24 cellular contexts compared by ENCODE assay signal in genomic region chr12:108735855-108736254, GRCh38.
"Had no signal": no experiment of that assay in that cellular context is flagged by ENCODE, and none has a peak within 500 bp of the region (broad histone marks: within the 10 kb centered on the region; RNA-seq: fewer than 3 reads in every experiment).

No MANE protein-coding gene starts in this region.

- H3K4me2 ChIP-seq: hepatocyte had no signal

- H3K4me3 Mint-ChIP-seq: endodermal cell; naive thymus-derived CD4-positive, alpha-beta T cell; nephron progenitor cell; stimulated activated memory B cell treated with anti-CD40 and anti-IgM and Interleukin-4, amounts not matched to agents 10 μg/mL and 1 μg/mL and 100 μg/mL, for 72 hours; stimulated activated naive CD8-positive, alpha-beta T cell treated with anti-CD3 and anti-CD28 coated beads, Interleukin-15, Interleukin-2, amounts not matched to agents 100 ng/mL and 50 ng/mL, for 24 hours had no signal

- H3K27ac ChIP-seq: lower lobe of right lung had no signal

- DNase-seq: dermis blood vessel endothelial cell; foreskin melanocyte; head of caudate nucleus; kidney; left cardiac atrium; left ventricle myocardium inferior; lower lobe of right lung; naive thymus-derived CD4-positive, alpha-beta T cell; nephron progenitor cell; psoas muscle; retina; spleen; stimulated activated CD4-positive, alpha-beta T cell treated with anti-CD3 and anti-CD28 coated beads, Interleukin-15, amount 100 ng/mL, for 24 hours; stimulated activated CD4-positive, alpha-beta T cell treated with anti-CD3 and anti-CD28 coated beads, Interleukin-1b, Interleukin-23, amount 100 ng/mL, for 48 hours; stimulated activated CD4-positive, alpha-beta T cell treated with anti-CD3 and anti-CD28 coated beads, Interleukin-4, amount 100 ng/mL, for 24 hours; tibial artery; upper lobe of left lung; uterus had no signal

- ATAC-seq: left cardiac atrium; lower lobe of right lung; naive thymus-derived CD4-positive, alpha-beta T cell; psoas muscle; sciatic nerve; stimulated activated memory B cell treated with anti-CD40 and anti-IgM and Interleukin-4, amounts not matched to agents 10 μg/mL and 1 μg/mL and 100 μg/mL, for 72 hours had no signal

- H3K9me3 Mint-ChIP-seq: naive thymus-derived CD4-positive, alpha-beta T cell; stimulated activated memory B cell treated with anti-CD40 and anti-IgM and Interleukin-4, amounts not matched to agents 10 μg/mL and 1 μg/mL and 100 μg/mL, for 72 hours; stimulated activated naive CD8-positive, alpha-beta T cell treated with anti-CD3 and anti-CD28 coated beads, Interleukin-15, Interleukin-2, amounts not matched to agents 100 ng/mL and 50 ng/mL, for 24 hours had no signal

- H3K27me3 Mint-ChIP-seq: stimulated activated memory B cell treated with anti-CD40 and anti-IgM and Interleukin-4, amounts not matched to agents 10 μg/mL and 1 μg/mL and 100 μg/mL, for 72 hours; stimulated activated naive CD8-positive, alpha-beta T cell treated with anti-CD3 and anti-CD28 coated beads, Interleukin-15, Interleukin-2, amounts not matched to agents 100 ng/mL and 50 ng/mL, for 24 hours had no signal

- H3K9me3 ChIP-seq: lower lobe of right lung, tibial artery, upper lobe of left lung, uterus had no signal

- H3K36me3 Mint-ChIP-seq: naive thymus-derived CD4-positive, alpha-beta T cell; stimulated activated memory B cell treated with anti-CD40 and anti-IgM and Interleukin-4, amounts not matched to agents 10 μg/mL and 1 μg/mL and 100 μg/mL, for 72 hours had no signal

- FAIRE-seq: endothelial cell of umbilical vein, kidney had no signal

- H3K4me1 ChIP-seq: uterus had no signal

- H3K27ac Mint-ChIP-seq: endodermal cell; nephron progenitor cell; stimulated activated memory B cell treated with anti-CD40 and anti-IgM and Interleukin-4, amounts not matched to agents 10 μg/mL and 1 μg/mL and 100 μg/mL, for 72 hours; stimulated activated naive CD8-positive, alpha-beta T cell treated with anti-CD3 and anti-CD28 coated beads, Interleukin-15, Interleukin-2, amounts not matched to agents 100 ng/mL and 50 ng/mL, for 24 hours had no signal

- H3K4me3 ChIP-seq: hepatocyte, left ventricle myocardium inferior, lower lobe of right lung, psoas muscle, spleen, tibial artery, upper lobe of left lung, uterus had no signal
